ENCODE assay signal across 11 cellular contexts in genomic region chr13:50677687-50678463, GRCh38.
DNase-seq lines count a peak whose midpoint lies in the region; TF ChIP-seq lines count a peak whose summit lies in the region.
"Had no signal": no experiment of that assay in that cellular context is flagged by ENCODE, and none has a peak within 500 bp of the region (broad histone marks: within the 10 kb centered on the region; RNA-seq: fewer than 3 reads in every experiment).

No MANE protein-coding gene starts in this region.

- intact Hi-C loops in PC-9 (cut with micrococcal nuclease; ENCODE audit: unreplicated experiment) (loop anchor here (2.0 to 10.0 kb wide), 4 partner anchors 123 to 596 kb away; no protein-coding TSS in a partner anchor), transverse colon (cut with DNase I; ENCODE audit: low total_unique reads) (no loop called here)

- 81 to 91% methylated on average over 5 to 10 of the region's 10 CpGs for WGBS in transverse colon (ENCODE audit: low coverage in 1 of 2), 2 donors

- no peaks in the 10 kb centered on the region for H3K36me3 ChIP-seq in PC-9 (ENCODE audit: low read depth)
- H3K36me3 ChIP-seq in skeletal muscle satellite cell (ENCODE audit: insufficient read depth, low read length) = no peaks in the 10 kb centered on the region
- H3K36me3 ChIP-seq in transverse colon = no peaks in the 10 kb centered on the region

- no peak overlapping the region for H2AFZ ChIP-seq in PC-9

- POLR2A ChIA-PET in PC-9 (lab: Charles Lee; ENCODE audit: unreplicated experiment) = interaction anchor here (0.6 to 0.7 kb wide), 2 partner anchors 28 to 119 kb away, joined by 3 to 10 read pairs; no protein-coding TSS in a partner anchor

- H3K4me2 ChIP-seq in PC-9 (peak overlapping the region; percentile 55), skeletal muscle satellite cell (ENCODE audit: low read length) (peak overlapping the region; percentile 51)

- peak; percentile 26 for DNase-seq in HK-2 (ENCODE audit: unreplicated experiment)
- no peak for DNase-seq in PC-9
- peak; percentile 18 to 36 for DNase-seq in foreskin fibroblast
- no peak for DNase-seq in NCI-H1436 treated with DMSO at 0.1 percent for 48 hours (lab: John Stamatoyannopoulos, UW)
- no peak for DNase-seq in transverse colon
- no peak for DNase-seq in activated effector memory CD4-positive, alpha-beta T cell treated with Interleukin-2 at 50 U/mL for 16 hours
- DNase-seq: activated CD4-positive, alpha-beta memory T cell treated with anti-CD3 and anti-CD28 coated beads for 36 hours; erythroblast; GF-D8; small intestine had no signal

- peaks cover 28% of the 10 kb centered on the region for H3F3A ChIP-seq in PC-9 (ENCODE audit: insufficient read depth, low read depth)

- H3K4me1 ChIP-seq in PC-9 (replicated peaks; ENCODE audit: insufficient read depth) = peaks cover 65% of the 10 kb centered on the region
- peaks cover 45% of the 10 kb centered on the region for H3K4me1 ChIP-seq in skeletal muscle satellite cell (ENCODE audit: control insufficient read depth, insufficient read depth, low read length)
- H3K4me1 ChIP-seq in transverse colon = peaks cover 0 to 4% (median 0%) of the 10 kb centered on the region in 4 donors

- no peaks in the 10 kb centered on the region for H3K9me2 ChIP-seq in PC-9 (ENCODE audit: insufficient read depth)

- H3K27ac ChIP-seq in PC-9 = peak overlapping the region; percentile 90
- peak overlapping the region in 1 of 4 donors; percentile 14 for H3K27ac ChIP-seq in transverse colon

- peak overlapping the region; percentile 47 for H3K9ac ChIP-seq in skeletal muscle satellite cell (ENCODE audit: low read depth, low read length)

- H3K9me3 ChIP-seq in PC-9 (ENCODE audit: insufficient read depth, low read depth) (no peaks in the 10 kb centered on the region; the same call in 1 of the 2 replicates), skeletal muscle satellite cell (replicated peaks; ENCODE audit: low read length) (no peaks in the 10 kb centered on the region), transverse colon (no peaks in the 10 kb centered on the region)

- no peaks in the 10 kb centered on the region for H4K20me1 ChIP-seq in PC-9 (ENCODE audit: insufficient read depth)

- H3K27me3 ChIP-seq in PC-9 (ENCODE audit: insufficient read depth, low read depth) (no peaks in the 10 kb centered on the region), skeletal muscle satellite cell (ENCODE audit: control insufficient read depth, insufficient read depth, low read length) (no peaks in the 10 kb centered on the region), transverse colon (no peaks in the 10 kb centered on the region)

- TF ChIP-seq EP300 in transverse colon (IDR thresholded peaks at IDR 0.05; ENCODE audit: low read depth) = no peak

- BruUV-seq in PC-9 (replicated peaks; lab: Mats Ljungman, UMichigan) = TSS peak; percentile 87

- CTCF ChIA-PET in PC-9 (lab: Charles Lee) = interaction anchor here (0.7 kb wide), 1 partner anchor 511 kb away, joined by 3 read pairs; no protein-coding TSS in a partner anchor

- H3K4me3 ChIP-seq in PC-9 (no peak overlapping the region), foreskin fibroblast (ENCODE audit: low read depth in 1 of 2, low read length in 2 of 2) (no peak overlapping the region), skeletal muscle satellite cell (ENCODE audit: low read length) (no peak overlapping the region), transverse colon (no peak overlapping the region)

- H3K79me2 ChIP-seq in PC-9 (ENCODE audit: low read depth) = no peaks in the 10 kb centered on the region

- no peak for TF ChIP-seq CTCF in PC-9 (conservative IDR thresholded peaks at IDR 0.05)
- TF ChIP-seq CTCF in foreskin fibroblast (IDR thresholded peaks at IDR 0.05; ENCODE audit: low read depth, low read length) = no peak
- no peak for TF ChIP-seq CTCF in transverse colon (IDR thresholded peaks at IDR 0.05)

- in situ Hi-C loops in transverse colon (cut with MboI; ENCODE audit: low pct_ligation_motif_present in 1 of 4, low pct_unique_long_range_greater_than_20kb in 1 of 4, low sequenced_read_pairs in 3 of 4) = no loop called here

- TF ChIP-seq POLR2A in transverse colon (IDR thresholded peaks at IDR 0.05) = no peak

Comparison
In these comparisons a context has a peak if more than half of its experiments do, and no peak if none do; other contexts are left out.
1. DNase-seq: peak in HK-2 (single experiment) and foreskin fibroblast (2 of 2); none in PC-9 (0 of 2), NCI-H1436 treated with DMSO at 0.1 percent for 48 hours (single experiment), transverse colon (single experiment) and activated effector memory CD4-positive, alpha-beta T cell treated with Interleukin-2 at 50 U/mL for 16 hours (single experiment).